ENCODE assay signal across 14 cellular contexts in genomic region chr14:96888158-96888557, GRCh38.
DNase-seq lines count a peak whose midpoint lies in the region; ATAC-seq and TF ChIP-seq lines count a peak whose summit lies in the region.
"Had no signal": no experiment of that assay in that cellular context is flagged by ENCODE, and none has a peak within 500 bp of the region (broad histone marks: within the 10 kb centered on the region; RNA-seq: fewer than 3 reads in every experiment).

No MANE protein-coding gene starts in this region.

- H3K4me3 ChIP-seq in aorta (ENCODE audit: low read length in 2 of 2): no peak overlapping the region
- H3K4me3 ChIP-seq in testis: no peak overlapping the region
- H3K4me3 ChIP-seq: MG63 had no signal

- intact Hi-C loops in aorta (cut with DNase I): no loop called here
- intact Hi-C loops in testis (cut with DNase I; ENCODE audit: low total_unique reads): no loop called here

- H3K9me3 ChIP-seq in aorta (ENCODE audit: control insufficient read depth, low read length): no peaks in the 10 kb centered on the region
- no peaks in the 10 kb centered on the region for H3K9me3 ChIP-seq in testis
- H3K9me3 ChIP-seq: MG63, SK-N-SH had no signal

- no peak overlapping the region for H3K27ac ChIP-seq in aorta (ENCODE audit: low read depth in 1 of 2, low read length in 2 of 2)
- H3K27ac ChIP-seq in testis: no peak overlapping the region

- no peaks in the 10 kb centered on the region for H3K27me3 ChIP-seq in aorta (ENCODE audit: control insufficient read depth in 1 of 2, insufficient read depth in 2 of 2, low read length in 1 of 2)
- H3K27me3 ChIP-seq in testis: no peaks in the 10 kb centered on the region
- H3K27me3 ChIP-seq: MG63 had no signal

- ATAC-seq in GM18502 (IDR thresholded peaks at IDR 0.05; ENCODE audit: poor library complexity, unreplicated experiment) (peak; percentile 74), GM19467 (IDR thresholded peaks at IDR 0.05; ENCODE audit: unreplicated experiment) (peak; percentile 81), HG02885 (IDR thresholded peaks at IDR 0.05; ENCODE audit: poor library complexity, unreplicated experiment) (peak; percentile 85), aorta (ENCODE audit: low FRiP score) (no peak)
- ATAC-seq: stimulated activated effector memory CD8-positive, alpha-beta T cell treated with anti-CD3 and anti-CD28 coated beads, Interleukin-12 subunit alpha, Interleukin-12 subunit beta, amount 100 ng/mL, for 72 hours had no signal

- TF ChIP-seq CTCF in testis (IDR thresholded peaks at IDR 0.05): no peak

- WGBS in aorta, 2 donors: 85 to 89% methylated on average over 1 of the region's 1 CpG
- 84 to 88% methylated on average over 1 of the region's 1 CpG for WGBS in testis, 2 donors

- TF ChIP-seq POLR2A in testis (IDR thresholded peaks at IDR 0.05): no peak

- H3K4me1 ChIP-seq in aorta (ENCODE audit: control insufficient read depth in 1 of 2, insufficient read depth in 2 of 2, low read length in 2 of 2): no peaks in the 10 kb centered on the region
- H3K4me1 ChIP-seq in testis: no peaks in the 10 kb centered on the region

- H3K36me3 ChIP-seq in aorta (ENCODE audit: control insufficient read depth in 1 of 2, insufficient read depth in 2 of 2, low read length in 1 of 2) (no peaks in the 10 kb centered on the region), testis (ENCODE audit: low read depth, missing control alignments) (no peaks in the 10 kb centered on the region)
- H3K36me3 ChIP-seq: MG63 had no signal

- DNase-seq in LHCN-M2 (ENCODE audit: low read depth) (peak; percentile 8), aorta (no peak), testis (no peak)
- DNase-seq in stimulated activated CD4-positive, alpha-beta T cell treated with anti-CD3 and anti-CD28 coated beads, Interleukin-1b, Interleukin-23, amount 100 ng/mL, for 48 hours: no peak
- no peak for DNase-seq in activated naive CD4-positive, alpha-beta T cell treated with anti-CD3 and anti-CD28 coated beads, Interleukin-2, amount 50 U/mL, for 16 hours
- DNase-seq: activated CD4-positive, alpha-beta T cell treated with anti-CD3 and anti-CD28 coated beads for 4 hours; activated naive CD4-positive, alpha-beta T cell; AML-193; MG63; SK-N-SH had no signal
